ENCODE assay signal across 1 cellular context in the genomic region with DNA sequence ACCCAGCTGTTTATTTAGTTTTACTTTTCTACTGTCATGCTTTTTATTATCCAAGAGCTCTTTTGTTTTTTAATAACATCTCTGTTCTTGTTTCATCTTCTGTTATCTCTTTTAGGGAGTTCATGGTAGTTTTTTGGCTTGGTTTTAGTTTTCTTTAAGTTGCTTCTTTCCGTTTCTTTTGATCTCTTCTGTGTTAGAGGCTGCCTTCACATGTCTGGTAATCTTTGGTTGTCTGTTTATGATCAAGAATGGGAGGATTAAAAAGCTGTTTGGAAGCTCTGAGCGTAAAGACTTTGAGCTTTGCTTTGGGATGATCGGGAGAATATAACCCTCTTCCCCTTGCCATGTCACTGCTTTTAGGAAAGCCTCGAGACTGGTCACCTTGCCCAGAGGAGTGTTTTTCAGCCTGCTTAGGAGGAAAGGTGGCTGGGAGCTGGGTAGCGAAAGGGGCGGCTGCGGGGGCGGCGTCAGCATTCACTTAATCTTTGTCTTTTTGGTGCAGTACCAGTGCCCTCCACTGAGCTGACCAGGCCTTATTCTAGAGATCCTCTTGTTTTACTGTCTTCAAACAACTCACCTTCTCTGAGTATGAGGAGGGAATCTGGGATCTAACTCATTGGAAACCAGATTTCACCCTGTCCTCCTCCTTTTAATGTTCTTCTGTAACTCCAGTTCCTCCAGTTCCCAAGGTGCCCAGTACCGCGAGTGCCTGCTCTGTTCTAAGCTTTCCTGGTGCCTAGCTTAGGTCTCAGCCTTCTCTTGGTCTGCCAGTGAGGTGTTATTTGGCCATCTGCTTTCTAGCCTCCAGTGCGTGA.
TF ChIP-seq lines count a peak whose summit lies in the region.

No MANE protein-coding gene starts in this region.

TF ChIP-seq in K562, 482 proteins besides CTCF, POLR2A, EP300 and RAD21 (continued from another document and continues in another):
- TF ChIP-seq ATF6 (CRISPR knock-in tag; IDR thresholded peaks at IDR 0.05) (no peak), KDM4B (IDR thresholded peaks at IDR 0.05; ENCODE audit: borderline replicate concordance in 2 of 2, low read depth in 1 of 2) (no peak), ZNF408 (CRISPR knock-in tag; IDR thresholded peaks at IDR 0.05; ENCODE audit: low read depth) (no peak), SRSF7 (optimal IDR thresholded peaks at IDR 0.05; ENCODE audit: low read depth, low read length) (no peak), RBM17 (IDR thresholded peaks at IDR 0.05; ENCODE audit: borderline replicate concordance, low read depth, low read length) (no peak), ADNP (tag; IDR thresholded peaks at IDR 0.05) (no peak), NR2F6 (CRISPR knock-in tag; IDR thresholded peaks at IDR 0.05) (no peak), ARHGAP35 (IDR thresholded peaks at IDR 0.05; ENCODE audit: partially characterized antibody) (no peak), GATAD2B (IDR thresholded peaks at IDR 0.05; ENCODE audit: borderline replicate concordance) (no peak), MEF2D (tag; conservative IDR thresholded peaks at IDR 0.05; ENCODE audit: low read depth) (no peak), SUPT5H (IDR thresholded peaks at IDR 0.05) (no peak), MEIS2 (IDR thresholded peaks at IDR 0.05; ENCODE audit: partially characterized antibody) (peak; percentile 73), SRF (CRISPR knock-in tag; IDR thresholded peaks at IDR 0.05) (0 out of 4 replicates have a peak, but pooled peaks of 1 of the 2 experiments have one; percentile 45), TSC22D4 (tag; IDR thresholded peaks at IDR 0.05) (no peak), PBX2 (CRISPR knock-in tag; IDR thresholded peaks at IDR 0.05; ENCODE audit: low read depth) (no peak), PBX2 (tag; conservative IDR thresholded peaks at IDR 0.05; ENCODE audit: low read depth) (peak; percentile 74), BRF1 (IDR thresholded peaks at IDR 0.05; ENCODE audit: borderline replicate concordance, extremely low read depth, insufficient read length) (no peak), ZNF165 (CRISPR knock-in tag; IDR thresholded peaks at IDR 0.05; ENCODE audit: borderline replicate concordance) (no peak), FOXJ3 (CRISPR knock-in tag; IDR thresholded peaks at IDR 0.05) (no peak), RBM14 (IDR thresholded peaks at IDR 0.05; ENCODE audit: borderline replicate concordance, insufficient read depth, low read depth, low read length) (no peak), SIN3B (IDR thresholded peaks at IDR 0.05; ENCODE audit: low read depth) (no peak), ZBTB12 (CRISPR knock-in tag; IDR thresholded peaks at IDR 0.05) (no peak), ZNF124 (CRISPR knock-in tag; IDR thresholded peaks at IDR 0.05) (no peak), SIX5 (IDR thresholded peaks at IDR 0.05; ENCODE audit: borderline replicate concordance in 1 of 2, insufficient read depth in 1 of 2, low read depth in 1 of 2, low read length in 2 of 2) (no peak), RBM15 (IDR thresholded peaks at IDR 0.05; ENCODE audit: insufficient read depth, low read length) (no peak), PHF20 (IDR thresholded peaks at IDR 0.05; ENCODE audit: partially characterized antibody) (no peak), BDP1 (IDR thresholded peaks at IDR 0.05; ENCODE audit: insufficient read depth, insufficient read length) (no peak), KLF1 (tag; IDR thresholded peaks at IDR 0.05) (no peak), HDGF (IDR thresholded peaks at IDR 0.05) (peak; percentile 20; the same call in 1 of the 2 replicates), TGIF2 (CRISPR knock-in tag; IDR thresholded peaks at IDR 0.05) (no peak), SMARCA5 (IDR thresholded peaks at IDR 0.05) (peak; percentile 19; the same call in 1 of the 2 replicates), NFIC (IDR thresholded peaks at IDR 0.05) (no peak), DPF2 (IDR thresholded peaks at IDR 0.05) (0 out of 2 replicates have a peak, but pooled peaks have one; percentile 32), ZNF561 (CRISPR knock-in tag; conservative IDR thresholded peaks at IDR 0.05) (no peak), GATA2 (CRISPR knock-in tag; IDR thresholded peaks at IDR 0.05) (no peak), ZNF184 (CRISPR knock-in tag; IDR thresholded peaks at IDR 0.05) (no peak), ZNF263 (CRISPR knock-in tag; IDR thresholded peaks at IDR 0.05; ENCODE audit: borderline replicate concordance) (no peak), TCF3 (CRISPR knock-in tag; IDR thresholded peaks at IDR 0.05) (no peak), LEF1 (IDR thresholded peaks at IDR 0.05) (peak; percentile 58; the same call in 1 of the 2 replicates), ZNF232 (CRISPR knock-in tag; IDR thresholded peaks at IDR 0.05) (no peak)
- TF ChIP-seq, protein P1, sequence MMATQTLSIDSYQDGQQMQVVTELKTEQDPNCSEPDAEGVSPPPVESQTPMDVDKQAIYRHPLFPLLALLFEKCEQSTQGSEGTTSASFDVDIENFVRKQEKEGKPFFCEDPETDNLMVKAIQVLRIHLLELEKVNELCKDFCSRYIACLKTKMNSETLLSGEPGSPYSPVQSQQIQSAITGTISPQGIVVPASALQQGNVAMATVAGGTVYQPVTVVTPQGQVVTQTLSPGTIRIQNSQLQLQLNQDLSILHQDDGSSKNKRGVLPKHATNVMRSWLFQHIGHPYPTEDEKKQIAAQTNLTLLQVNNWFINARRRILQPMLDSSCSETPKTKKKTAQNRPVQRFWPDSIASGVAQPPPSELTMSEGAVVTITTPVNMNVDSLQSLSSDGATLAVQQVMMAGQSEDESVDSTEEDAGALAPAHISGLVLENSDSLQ (IDR thresholded peaks at IDR 0.05): peak; percentile 49; the same call in 1 of the 2 replicates
- TF ChIP-seq, protein P2, sequence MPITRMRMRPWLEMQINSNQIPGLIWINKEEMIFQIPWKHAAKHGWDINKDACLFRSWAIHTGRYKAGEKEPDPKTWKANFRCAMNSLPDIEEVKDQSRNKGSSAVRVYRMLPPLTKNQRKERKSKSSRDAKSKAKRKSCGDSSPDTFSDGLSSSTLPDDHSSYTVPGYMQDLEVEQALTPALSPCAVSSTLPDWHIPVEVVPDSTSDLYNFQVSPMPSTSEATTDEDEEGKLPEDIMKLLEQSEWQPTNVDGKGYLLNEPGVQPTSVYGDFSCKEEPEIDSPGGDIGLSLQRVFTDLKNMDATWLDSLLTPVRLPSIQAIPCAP (CRISPR knock-in tag; IDR thresholded peaks at IDR 0.05; ENCODE audit: borderline replicate concordance): no peak
- TF ChIP-seq, protein P3, sequence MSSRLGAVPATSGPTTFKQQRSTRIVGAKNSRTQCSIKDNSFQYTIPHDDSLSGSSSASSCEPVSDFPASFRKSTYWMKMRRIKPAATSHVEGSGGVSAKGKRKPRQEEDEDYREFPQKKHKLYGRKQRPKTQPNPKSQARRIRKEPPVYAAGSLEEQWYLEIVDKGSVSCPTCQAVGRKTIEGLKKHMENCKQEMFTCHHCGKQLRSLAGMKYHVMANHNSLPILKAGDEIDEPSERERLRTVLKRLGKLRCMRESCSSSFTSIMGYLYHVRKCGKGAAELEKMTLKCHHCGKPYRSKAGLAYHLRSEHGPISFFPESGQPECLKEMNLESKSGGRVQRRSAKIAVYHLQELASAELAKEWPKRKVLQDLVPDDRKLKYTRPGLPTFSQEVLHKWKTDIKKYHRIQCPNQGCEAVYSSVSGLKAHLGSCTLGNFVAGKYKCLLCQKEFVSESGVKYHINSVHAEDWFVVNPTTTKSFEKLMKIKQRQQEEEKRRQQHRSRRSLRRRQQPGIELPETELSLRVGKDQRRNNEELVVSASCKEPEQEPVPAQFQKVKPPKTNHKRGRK (tag; IDR thresholded peaks at IDR 0.05): no peak
- TF ChIP-seq, protein P4, sequence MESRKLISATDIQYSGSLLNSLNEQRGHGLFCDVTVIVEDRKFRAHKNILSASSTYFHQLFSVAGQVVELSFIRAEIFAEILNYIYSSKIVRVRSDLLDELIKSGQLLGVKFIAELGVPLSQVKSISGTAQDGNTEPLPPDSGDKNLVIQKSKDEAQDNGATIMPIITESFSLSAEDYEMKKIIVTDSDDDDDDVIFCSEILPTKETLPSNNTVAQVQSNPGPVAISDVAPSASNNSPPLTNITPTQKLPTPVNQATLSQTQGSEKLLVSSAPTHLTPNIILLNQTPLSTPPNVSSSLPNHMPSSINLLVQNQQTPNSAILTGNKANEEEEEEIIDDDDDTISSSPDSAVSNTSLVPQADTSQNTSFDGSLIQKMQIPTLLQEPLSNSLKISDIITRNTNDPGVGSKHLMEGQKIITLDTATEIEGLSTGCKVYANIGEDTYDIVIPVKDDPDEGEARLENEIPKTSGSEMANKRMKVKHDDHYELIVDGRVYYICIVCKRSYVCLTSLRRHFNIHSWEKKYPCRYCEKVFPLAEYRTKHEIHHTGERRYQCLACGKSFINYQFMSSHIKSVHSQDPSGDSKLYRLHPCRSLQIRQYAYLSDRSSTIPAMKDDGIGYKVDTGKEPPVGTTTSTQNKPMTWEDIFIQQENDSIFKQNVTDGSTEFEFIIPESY (CRISPR knock-in tag; IDR thresholded peaks at IDR 0.05): peak; percentile 73
- TF ChIP-seq, protein P5, sequence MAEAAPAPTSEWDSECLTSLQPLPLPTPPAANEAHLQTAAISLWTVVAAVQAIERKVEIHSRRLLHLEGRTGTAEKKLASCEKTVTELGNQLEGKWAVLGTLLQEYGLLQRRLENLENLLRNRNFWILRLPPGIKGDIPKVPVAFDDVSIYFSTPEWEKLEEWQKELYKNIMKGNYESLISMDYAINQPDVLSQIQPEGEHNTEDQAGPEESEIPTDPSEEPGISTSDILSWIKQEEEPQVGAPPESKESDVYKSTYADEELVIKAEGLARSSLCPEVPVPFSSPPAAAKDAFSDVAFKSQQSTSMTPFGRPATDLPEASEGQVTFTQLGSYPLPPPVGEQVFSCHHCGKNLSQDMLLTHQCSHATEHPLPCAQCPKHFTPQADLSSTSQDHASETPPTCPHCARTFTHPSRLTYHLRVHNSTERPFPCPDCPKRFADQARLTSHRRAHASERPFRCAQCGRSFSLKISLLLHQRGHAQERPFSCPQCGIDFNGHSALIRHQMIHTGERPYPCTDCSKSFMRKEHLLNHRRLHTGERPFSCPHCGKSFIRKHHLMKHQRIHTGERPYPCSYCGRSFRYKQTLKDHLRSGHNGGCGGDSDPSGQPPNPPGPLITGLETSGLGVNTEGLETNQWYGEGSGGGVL (CRISPR knock-in tag; IDR thresholded peaks at IDR 0.05): no peak
- TF ChIP-seq, protein P6, sequence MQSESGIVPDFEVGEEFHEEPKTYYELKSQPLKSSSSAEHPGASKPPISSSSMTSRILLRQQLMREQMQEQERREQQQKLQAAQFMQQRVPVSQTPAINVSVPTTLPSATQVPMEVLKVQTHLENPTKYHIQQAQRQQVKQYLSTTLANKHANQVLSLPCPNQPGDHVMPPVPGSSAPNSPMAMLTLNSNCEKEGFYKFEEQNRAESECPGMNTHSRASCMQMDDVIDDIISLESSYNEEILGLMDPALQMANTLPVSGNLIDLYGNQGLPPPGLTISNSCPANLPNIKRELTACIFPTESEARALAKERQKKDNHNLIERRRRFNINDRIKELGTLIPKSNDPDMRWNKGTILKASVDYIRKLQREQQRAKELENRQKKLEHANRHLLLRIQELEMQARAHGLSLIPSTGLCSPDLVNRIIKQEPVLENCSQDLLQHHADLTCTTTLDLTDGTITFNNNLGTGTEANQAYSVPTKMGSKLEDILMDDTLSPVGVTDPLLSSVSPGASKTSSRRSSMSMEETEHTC (IDR thresholded peaks at IDR 0.05): no peak
- TF ChIP-seq, protein P7, sequence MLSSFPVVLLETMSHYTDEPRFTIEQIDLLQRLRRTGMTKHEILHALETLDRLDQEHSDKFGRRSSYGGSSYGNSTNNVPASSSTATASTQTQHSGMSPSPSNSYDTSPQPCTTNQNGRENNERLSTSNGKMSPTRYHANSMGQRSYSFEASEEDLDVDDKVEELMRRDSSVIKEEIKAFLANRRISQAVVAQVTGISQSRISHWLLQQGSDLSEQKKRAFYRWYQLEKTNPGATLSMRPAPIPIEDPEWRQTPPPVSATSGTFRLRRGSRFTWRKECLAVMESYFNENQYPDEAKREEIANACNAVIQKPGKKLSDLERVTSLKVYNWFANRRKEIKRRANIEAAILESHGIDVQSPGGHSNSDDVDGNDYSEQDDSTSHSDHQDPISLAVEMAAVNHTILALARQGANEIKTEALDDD (IDR thresholded peaks at IDR 0.05): no peak
